Comparison of ENCODE assay signal across 1 cellular context in genomic region chr12:10717410-10717809, GRCh38.
TF ChIP-seq lines count a peak whose summit lies in the region.

No MANE protein-coding gene starts in this region.

TF ChIP-seq in GM12878, 131 proteins besides CTCF, POLR2A, EP300 and RAD21:
- TF ChIP-seq CHD2 (IDR thresholded peaks at IDR 0.05; ENCODE audit: borderline replicate concordance, low read depth, low read length), result no peak
- no peak for TF ChIP-seq FOXK2 (IDR thresholded peaks at IDR 0.05)
